Comparison of ENCODE assay signal across 23 cellular contexts in genomic region chr3:50354850-50355249, GRCh38. TPM values are rescaled to one million over a fixed set of nuclear protein-coding genes. Genes with fewer than 3 reads are reported as not detected.
DNase-seq lines count a peak whose midpoint lies in the region; ATAC-seq and TF ChIP-seq lines count a peak whose summit lies in the region.
"Had no signal": no experiment of that assay in that cellular context is flagged by ENCODE, and none has a peak within 500 bp of the region (broad histone marks: within the 10 kb centered on the region; RNA-seq: fewer than 3 reads in every experiment).

No MANE protein-coding gene starts in this region.

- H3K9me3 Mint-ChIP-seq in CD4-positive, alpha-beta T cell, result no peaks in the 10 kb centered on the region
- H3K9me3 Mint-ChIP-seq in chondrocyte (ENCODE audit: low read depth), result no peaks in the 10 kb centered on the region
- H3K9me3 Mint-ChIP-seq in activated CD4-positive, alpha-beta T cell treated with anti-CD3 and anti-CD28 coated beads, Interleukin-2, amount 10 ng/mL, durations not matched to agents 7 days and 5 days, result no peaks in the 10 kb centered on the region

- POLR2A ChIA-PET in CD4-positive, alpha-beta T cell (lab: Charles Lee), result interaction anchor here (1.2 to 6.4 kb wide), 3 partner anchors 11 to 62 kb away, joined by 3 to 57 read pairs (median 9); partner anchors contain the start of gene RASSF1
- POLR2A ChIA-PET in activated CD4-positive, alpha-beta T cell treated with anti-CD3 and anti-CD28 coated beads, Interleukin-2, amount 10 ng/mL, durations not matched to agents 7 days and 5 days (lab: Charles Lee), result no interaction called here

- TF ChIP-seq POLR2A in stomach (IDR thresholded peaks at IDR 0.05), result no peak

- peaks cover 55 to 88% (median 77%) of the 10 kb centered on the region in 4 donors for H3K4me1 ChIP-seq in stomach

- peaks cover 65% of the 10 kb centered on the region for H3K4me1 Mint-ChIP-seq in CD4-positive, alpha-beta T cell (ENCODE audit: low read depth)
- peaks cover 59% of the 10 kb centered on the region for H3K4me1 Mint-ChIP-seq in chondrocyte (ENCODE audit: low read depth)
- H3K4me1 Mint-ChIP-seq in activated CD4-positive, alpha-beta T cell treated with anti-CD3 and anti-CD28 coated beads, Interleukin-2, amount 10 ng/mL, durations not matched to agents 7 days and 5 days, result peaks cover 60% of the 10 kb centered on the region

- H3K36me3 ChIP-seq in stomach, result peaks cover 33 to 53% (median 44%) of the 10 kb centered on the region in 4 donors

- H3K27me3 Mint-ChIP-seq in CD4-positive, alpha-beta T cell, result no peaks in the 10 kb centered on the region
- no peaks in the 10 kb centered on the region for H3K27me3 Mint-ChIP-seq in chondrocyte (ENCODE audit: low read depth)
- H3K27me3 Mint-ChIP-seq in activated CD4-positive, alpha-beta T cell treated with anti-CD3 and anti-CD28 coated beads, Interleukin-2, amount 10 ng/mL, durations not matched to agents 7 days and 5 days, result no peaks in the 10 kb centered on the region

- TF ChIP-seq CTCF in 22Rv1 (IDR thresholded peaks at IDR 0.05), result no peak
- no peak for TF ChIP-seq CTCF in CD4-positive, alpha-beta T cell (IDR thresholded peaks at IDR 0.05)
- TF ChIP-seq CTCF in chondrocyte (IDR thresholded peaks at IDR 0.05), result no peak
- TF ChIP-seq CTCF in stomach (IDR thresholded peaks at IDR 0.05), result no peak

- DNase-seq in CD4-positive, alpha-beta T cell, result no peak
- DNase-seq in chondrocyte (ENCODE audit: low spot score) (no peak), stomach (no peak), HPDE6-E6E7 (ENCODE audit: extremely low spot score) (no peak)
- no peak for DNase-seq in activated CD4-positive, alpha-beta T cell treated with anti-CD3 and anti-CD28 coated beads, Interleukin-2, amount 10 ng/mL, durations not matched to agents 7 days and 5 days
- DNase-seq: AML-193; Calu3; DMS79 treated with DMSO at 0.1 percent for 48 hours; GF-D8; KG1; MM.1S; NCI-H2029; NCI-H446; NCI-H524 treated with DMSO at 0.1 percent for 48 hours; NCI-H82; NK-92 treated with Interleukin-12 subunit alpha and Interleukin-12 subunit beta, amount 100 ng/mL, for 24 hours; PC-3; SJCRH30 had no signal

- no peak for ATAC-seq in CD4-positive, alpha-beta T cell (ENCODE audit: poor library complexity)
- ATAC-seq: A549, PC-3, Right ventricle myocardium inferior, SK-N-SH treated with all-trans-retinoic acid at 6 μM for 48 hours had no signal

- CTCF ChIA-PET in CD4-positive, alpha-beta T cell (lab: Charles Lee), result no interaction called here
- CTCF ChIA-PET in activated CD4-positive, alpha-beta T cell treated with anti-CD3 and anti-CD28 coated beads, Interleukin-2, amount 10 ng/mL, durations not matched to agents 7 days and 5 days (lab: Charles Lee), result interaction anchor here (1.1 to 1.9 kb wide), 4 partner anchors 9 to 262 kb away, joined by 3 to 5 read pairs (median 4); partner anchors contain the start of genes HYAL3, MAPKAPK3, NAA80 and RASSF1

- 63 to 87% (median 80%) methylated on average over 6 to 7 of the region's 7 CpGs for WGBS in stomach, 5 donors

- peak overlapping the region; percentile 30 for H3K4me3 Mint-ChIP-seq in CD4-positive, alpha-beta T cell
- no peak overlapping the region for H3K4me3 Mint-ChIP-seq in chondrocyte (ENCODE audit: unreplicated experiment)
- no peak overlapping the region for H3K4me3 Mint-ChIP-seq in activated CD4-positive, alpha-beta T cell treated with anti-CD3 and anti-CD28 coated beads, Interleukin-2, amount 10 ng/mL, durations not matched to agents 7 days and 5 days

- intact Hi-C loops in CD4-positive, alpha-beta T cell (cut with DNase I, micrococcal nuclease), result loop anchor here in 1 of 2 experiments (5.0 kb wide), 2 partner anchors 1037 to 1147 kb away; partner anchors contain the start of genes DCAF1 and RBM15B
- intact Hi-C loops in stomach (cut with DNase I; ENCODE audit: low total_unique reads), result no loop called here

- H3K4me3 ChIP-seq in stomach, result no peak overlapping the region
- H3K4me3 ChIP-seq: A549, SJCRH30 had no signal

- H3K9me3 ChIP-seq in CD4-positive, alpha-beta T cell (ENCODE audit: control insufficient read depth, low read length), result no peaks in the 10 kb centered on the region
- no peaks in the 10 kb centered on the region for H3K9me3 ChIP-seq in stomach
- H3K9me3 ChIP-seq: A549, SJCRH30 had no signal

- no peak for TF ChIP-seq EP300 in stomach (IDR thresholded peaks at IDR 0.05)

- H3K27me3 ChIP-seq in CD4-positive, alpha-beta T cell (ENCODE audit: control insufficient read depth, insufficient read depth, low read length), result no peaks in the 10 kb centered on the region
- H3K27me3 ChIP-seq in stomach, result no peaks in the 10 kb centered on the region
- H3K27me3 ChIP-seq: SJCRH30 had no signal

- H3K27ac ChIP-seq in 22Rv1 (0 out of 2 replicates have a peak overlapping the region, but pooled peaks have one; percentile 18), stomach (peak overlapping the region in 1 of 5 donors; percentile 92)
- H3K27ac ChIP-seq in CD4-positive, alpha-beta T cell (ENCODE audit: low read depth, low read length), result no peak overlapping the region
- H3K27ac ChIP-seq: A549, C4-2B, SJCRH30 had no signal

- peaks cover 69% of the 10 kb centered on the region for H3K36me3 Mint-ChIP-seq in CD4-positive, alpha-beta T cell (ENCODE audit: low read depth)
- peaks cover 8% of the 10 kb centered on the region for H3K36me3 Mint-ChIP-seq in chondrocyte (ENCODE audit: low read depth)
- peaks cover 34% of the 10 kb centered on the region for H3K36me3 Mint-ChIP-seq in activated CD4-positive, alpha-beta T cell treated with anti-CD3 and anti-CD28 coated beads, Interleukin-2, amount 10 ng/mL, durations not matched to agents 7 days and 5 days (ENCODE audit: low read depth)

- H3K27ac Mint-ChIP-seq in CD4-positive, alpha-beta T cell, result no peak overlapping the region
- H3K27ac Mint-ChIP-seq in chondrocyte (ENCODE audit: unreplicated experiment), result peak overlapping the region; percentile 5
- H3K27ac Mint-ChIP-seq in activated CD4-positive, alpha-beta T cell treated with anti-CD3 and anti-CD28 coated beads, Interleukin-2, amount 10 ng/mL, durations not matched to agents 7 days and 5 days, result no peak overlapping the region

RNA-seq across cellular contexts. Expression of gene CYB561D2, which starts 4.2 kb away (rescaled TPM):
- 10 to 100 TPM; 19.8 TPM for total RNA-seq in CD4-positive, alpha-beta T cell
- total RNA-seq in chondrocyte, result 18.2 to 29.4 TPM (median 19.5 TPM) in 3 replicates
- 10 to 100 TPM in 2 of 5 donors, 1 to 10 TPM in 2, not detected in 1; 6.1 to 16.3 (median 10.3) TPM for total RNA-seq in stomach
- polyA plus RNA-seq in stomach, result 10 to 100 TPM; 10.4 to 26.1 (median 17.4) TPM
- 10 to 100 TPM; 35.3 to 40.9 TPM for total RNA-seq in activated CD4-positive, alpha-beta T cell treated with anti-CD3 and anti-CD28 coated beads, Interleukin-2, amount 10 ng/mL, durations not matched to agents 7 days and 5 days

RNA-seq across cellular contexts. Expression of gene NPRL2, which starts 4.3 kb away (rescaled TPM):
- total RNA-seq in CD4-positive, alpha-beta T cell, result 10 to 100 TPM; 29.4 to 33.2 TPM
- total RNA-seq in chondrocyte (19.8 to 26.9 TPM (median 21.7 TPM) in 3 replicates), stomach (10 to 100 TPM in 3 of 5 donors, 1 to 10 TPM in 2; 4.5 to 75.0 (median 13.0) TPM)
- 10 to 100 TPM; 20.8 to 27.6 (median 27.0) TPM for polyA plus RNA-seq in stomach
- 10 to 100 TPM; 40.8 to 46.5 TPM for total RNA-seq in activated CD4-positive, alpha-beta T cell treated with anti-CD3 and anti-CD28 coated beads, Interleukin-2, amount 10 ng/mL, durations not matched to agents 7 days and 5 days

RNA-seq across cellular contexts. Expression of gene TMEM115, which starts 4.5 kb away (rescaled TPM):
- 10 to 100 TPM; 19.0 to 19.9 TPM for total RNA-seq in CD4-positive, alpha-beta T cell
- total RNA-seq in chondrocyte (45.8 to 51.8 TPM (median 50.4 TPM) in 3 replicates), stomach (100 to 1,000 TPM in 1 of 5 donors, 10 to 100 TPM in 4; 25.0 to 128 (median 27.4) TPM)
- 10 to 100 TPM; 14.6 to 27.7 (median 14.7) TPM for polyA plus RNA-seq in stomach
- 10 to 100 TPM; 17.5 to 19.2 TPM for total RNA-seq in activated CD4-positive, alpha-beta T cell treated with anti-CD3 and anti-CD28 coated beads, Interleukin-2, amount 10 ng/mL, durations not matched to agents 7 days and 5 days

RNA-seq across cellular contexts. Expression of gene ZMYND10, which starts 9.3 kb away (rescaled TPM):
- 1 to 10 TPM; 1.7 to 1.8 TPM for total RNA-seq in CD4-positive, alpha-beta T cell
- total RNA-seq in chondrocyte (0.41 to 2.0 TPM (median 1.1 TPM) in 3 replicates), stomach (10 to 100 TPM in 1 of 5 donors, under 1 TPM in 3, not detected in 1; 0.87 to 61.4 (median 0.91) TPM)
- polyA plus RNA-seq in stomach, result 1 to 10 TPM in 2 of 3 donors, under 1 TPM in 1; 0.87 to 3.7 (median 1.2) TPM
- total RNA-seq in activated CD4-positive, alpha-beta T cell treated with anti-CD3 and anti-CD28 coated beads, Interleukin-2, amount 10 ng/mL, durations not matched to agents 7 days and 5 days, result 1 to 10 TPM; 3.5 to 3.6 TPM
- total RNA-seq: Right ventricle myocardium inferior had no signal

RNA-seq across cellular contexts. Expression of gene RASSF1, which starts 14.2 kb away (rescaled TPM):
- 10 to 100 TPM; 68.0 to 71.2 TPM for total RNA-seq in CD4-positive, alpha-beta T cell
- total RNA-seq in chondrocyte, result 17.3 to 22.4 TPM (median 21.8 TPM) in 3 replicates
- 10 to 100 TPM; 16.5 to 33.2 (median 22.6) TPM for total RNA-seq in stomach
- 10 to 100 TPM; 27.8 to 37.3 (median 29.6) TPM for polyA plus RNA-seq in stomach
- total RNA-seq in activated CD4-positive, alpha-beta T cell treated with anti-CD3 and anti-CD28 coated beads, Interleukin-2, amount 10 ng/mL, durations not matched to agents 7 days and 5 days, result 100 to 1,000 TPM in 1 of 2 experiments, 10 to 100 TPM in 1; 88.3 to 122 TPM
